Comparison of ENCODE assay signal across 1 cellular context in the genomic region with DNA sequence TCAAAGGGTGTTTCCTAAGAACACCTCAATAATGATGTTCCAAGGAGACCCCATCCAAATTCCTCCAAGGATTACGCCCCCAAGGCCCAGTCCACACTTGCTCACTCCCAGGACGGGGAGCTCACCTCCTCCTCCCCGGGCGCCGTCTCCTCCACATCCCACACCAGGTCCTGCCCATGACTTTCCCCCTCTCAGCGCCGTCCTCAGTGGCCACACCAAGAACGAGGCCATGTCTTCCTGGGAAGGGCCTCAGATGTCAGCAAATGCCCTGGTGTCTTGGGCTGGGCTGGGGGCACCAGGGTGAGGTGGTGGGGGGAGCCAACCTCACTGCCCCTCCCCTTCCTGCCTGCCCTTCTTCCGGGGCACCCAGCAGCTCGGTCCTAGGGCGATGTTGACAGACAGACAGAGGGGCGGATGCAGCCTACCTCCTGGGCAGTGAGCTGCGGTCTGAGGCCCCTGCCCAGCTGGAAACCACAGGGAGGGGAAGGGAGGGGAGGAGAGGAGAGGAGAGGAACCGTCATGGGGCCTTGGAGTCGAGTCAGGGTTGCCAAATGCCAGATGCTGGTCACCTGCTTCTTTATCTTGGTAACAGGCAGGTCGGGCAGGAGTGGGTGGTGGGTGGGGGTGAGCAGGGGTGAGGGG.
TF ChIP-seq lines count a peak whose summit lies in the region.

TSS of gene C11orf21 (minus strand) at position 288 of the 642 bp plus-strand sequence. CDS start at position 178, 110 bp downstream.
TSS of gene TSPAN32 (plus strand) at position 383 of the 642 bp plus-strand sequence. CDS start at position 520, 137 bp downstream.

TF ChIP-seq in GM23338, 12 proteins besides CTCF, POLR2A, EP300 and RAD21 (continued from another document):
- TF ChIP-seq, protein P1, sequence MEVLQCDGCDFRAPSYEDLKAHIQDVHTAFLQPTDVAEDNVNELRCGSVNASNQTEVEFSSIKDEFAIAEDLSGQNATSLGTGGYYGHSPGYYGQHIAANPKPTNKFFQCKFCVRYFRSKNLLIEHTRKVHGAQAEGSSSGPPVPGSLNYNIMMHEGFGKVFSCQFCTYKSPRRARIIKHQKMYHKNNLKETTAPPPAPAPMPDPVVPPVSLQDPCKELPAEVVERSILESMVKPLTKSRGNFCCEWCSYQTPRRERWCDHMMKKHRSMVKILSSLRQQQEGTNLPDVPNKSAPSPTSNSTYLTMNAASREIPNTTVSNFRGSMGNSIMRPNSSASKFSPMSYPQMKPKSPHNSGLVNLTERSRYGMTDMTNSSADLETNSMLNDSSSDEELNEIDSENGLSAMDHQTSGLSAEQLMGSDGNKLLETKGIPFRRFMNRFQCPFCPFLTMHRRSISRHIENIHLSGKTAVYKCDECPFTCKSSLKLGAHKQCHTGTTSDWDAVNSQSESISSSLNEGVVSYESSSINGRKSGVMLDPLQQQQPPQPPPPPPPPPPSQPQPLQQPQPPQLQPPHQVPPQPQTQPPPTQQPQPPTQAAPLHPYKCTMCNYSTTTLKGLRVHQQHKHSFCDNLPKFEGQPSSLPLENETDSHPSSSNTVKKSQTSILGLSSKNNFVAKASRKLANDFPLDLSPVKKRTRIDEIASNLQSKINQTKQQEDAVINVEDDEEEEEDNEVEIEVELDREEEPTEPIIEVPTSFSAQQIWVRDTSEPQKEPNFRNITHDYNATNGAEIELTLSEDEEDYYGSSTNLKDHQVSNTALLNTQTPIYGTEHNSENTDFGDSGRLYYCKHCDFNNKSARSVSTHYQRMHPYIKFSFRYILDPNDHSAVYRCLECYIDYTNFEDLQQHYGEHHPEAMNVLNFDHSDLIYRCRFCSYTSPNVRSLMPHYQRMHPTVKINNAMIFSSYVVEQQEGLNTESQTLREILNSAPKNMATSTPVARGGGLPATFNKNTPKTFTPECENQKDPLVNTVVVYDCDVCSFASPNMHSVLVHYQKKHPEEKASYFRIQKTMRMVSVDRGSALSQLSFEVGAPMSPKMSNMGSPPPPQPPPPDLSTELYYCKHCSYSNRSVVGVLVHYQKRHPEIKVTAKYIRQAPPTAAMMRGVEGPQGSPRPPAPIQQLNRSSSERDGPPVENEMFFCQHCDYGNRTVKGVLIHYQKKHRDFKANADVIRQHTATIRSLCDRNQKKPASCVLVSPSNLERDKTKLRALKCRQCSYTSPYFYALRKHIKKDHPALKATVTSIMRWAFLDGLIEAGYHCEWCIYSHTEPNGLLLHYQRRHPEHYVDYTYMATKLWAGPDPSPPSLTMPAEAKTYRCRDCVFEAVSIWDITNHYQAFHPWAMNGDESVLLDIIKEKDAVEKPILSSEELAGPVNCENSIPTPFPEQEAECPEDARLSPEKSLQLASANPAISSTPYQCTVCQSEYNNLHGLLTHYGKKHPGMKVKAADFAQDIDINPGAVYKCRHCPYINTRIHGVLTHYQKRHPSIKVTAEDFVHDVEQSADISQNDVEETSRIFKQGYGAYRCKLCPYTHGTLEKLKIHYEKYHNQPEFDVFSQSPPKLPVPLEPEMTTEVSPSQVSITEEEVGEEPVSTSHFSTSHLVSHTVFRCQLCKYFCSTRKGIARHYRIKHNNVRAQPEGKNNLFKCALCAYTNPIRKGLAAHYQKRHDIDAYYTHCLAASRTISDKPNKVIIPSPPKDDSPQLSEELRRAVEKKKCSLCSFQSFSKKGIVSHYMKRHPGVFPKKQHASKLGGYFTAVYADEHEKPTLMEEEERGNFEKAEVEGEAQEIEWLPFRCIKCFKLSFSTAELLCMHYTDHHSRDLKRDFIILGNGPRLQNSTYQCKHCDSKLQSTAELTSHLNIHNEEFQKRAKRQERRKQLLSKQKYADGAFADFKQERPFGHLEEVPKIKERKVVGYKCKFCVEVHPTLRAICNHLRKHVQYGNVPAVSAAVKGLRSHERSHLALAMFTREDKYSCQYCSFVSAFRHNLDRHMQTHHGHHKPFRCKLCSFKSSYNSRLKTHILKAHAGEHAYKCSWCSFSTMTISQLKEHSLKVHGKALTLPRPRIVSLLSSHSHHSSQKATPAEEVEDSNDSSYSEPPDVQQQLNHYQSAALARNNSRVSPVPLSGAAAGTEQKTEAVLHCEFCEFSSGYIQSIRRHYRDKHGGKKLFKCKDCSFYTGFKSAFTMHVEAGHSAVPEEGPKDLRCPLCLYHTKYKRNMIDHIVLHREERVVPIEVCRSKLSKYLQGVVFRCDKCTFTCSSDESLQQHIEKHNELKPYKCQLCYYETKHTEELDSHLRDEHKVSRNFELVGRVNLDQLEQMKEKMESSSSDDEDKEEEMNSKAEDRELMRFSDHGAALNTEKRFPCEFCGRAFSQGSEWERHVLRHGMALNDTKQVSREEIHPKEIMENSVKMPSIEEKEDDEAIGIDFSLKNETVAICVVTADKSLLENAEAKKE (CRISPR knock-in tag; IDR thresholded peaks at IDR 0.05) = no peak
- TF ChIP-seq NANOG (IDR thresholded peaks at IDR 0.05; ENCODE audit: borderline replicate concordance) (no peak), POLR2AphosphoS5 (IDR thresholded peaks at IDR 0.05; ENCODE audit: low read depth) (no peak), EZH2 (IDR thresholded peaks at IDR 0.05; ENCODE audit: low read depth, unreplicated experiment) (no peak)
- TF ChIP-seq, protein P2, sequence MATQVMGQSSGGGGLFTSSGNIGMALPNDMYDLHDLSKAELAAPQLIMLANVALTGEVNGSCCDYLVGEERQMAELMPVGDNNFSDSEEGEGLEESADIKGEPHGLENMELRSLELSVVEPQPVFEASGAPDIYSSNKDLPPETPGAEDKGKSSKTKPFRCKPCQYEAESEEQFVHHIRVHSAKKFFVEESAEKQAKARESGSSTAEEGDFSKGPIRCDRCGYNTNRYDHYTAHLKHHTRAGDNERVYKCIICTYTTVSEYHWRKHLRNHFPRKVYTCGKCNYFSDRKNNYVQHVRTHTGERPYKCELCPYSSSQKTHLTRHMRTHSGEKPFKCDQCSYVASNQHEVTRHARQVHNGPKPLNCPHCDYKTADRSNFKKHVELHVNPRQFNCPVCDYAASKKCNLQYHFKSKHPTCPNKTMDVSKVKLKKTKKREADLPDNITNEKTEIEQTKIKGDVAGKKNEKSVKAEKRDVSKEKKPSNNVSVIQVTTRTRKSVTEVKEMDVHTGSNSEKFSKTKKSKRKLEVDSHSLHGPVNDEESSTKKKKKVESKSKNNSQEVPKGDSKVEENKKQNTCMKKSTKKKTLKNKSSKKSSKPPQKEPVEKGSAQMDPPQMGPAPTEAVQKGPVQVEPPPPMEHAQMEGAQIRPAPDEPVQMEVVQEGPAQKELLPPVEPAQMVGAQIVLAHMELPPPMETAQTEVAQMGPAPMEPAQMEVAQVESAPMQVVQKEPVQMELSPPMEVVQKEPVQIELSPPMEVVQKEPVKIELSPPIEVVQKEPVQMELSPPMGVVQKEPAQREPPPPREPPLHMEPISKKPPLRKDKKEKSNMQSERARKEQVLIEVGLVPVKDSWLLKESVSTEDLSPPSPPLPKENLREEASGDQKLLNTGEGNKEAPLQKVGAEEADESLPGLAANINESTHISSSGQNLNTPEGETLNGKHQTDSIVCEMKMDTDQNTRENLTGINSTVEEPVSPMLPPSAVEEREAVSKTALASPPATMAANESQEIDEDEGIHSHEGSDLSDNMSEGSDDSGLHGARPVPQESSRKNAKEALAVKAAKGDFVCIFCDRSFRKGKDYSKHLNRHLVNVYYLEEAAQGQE (IDR thresholded peaks at IDR 0.05; ENCODE audit: unreplicated experiment) = no peak
TF ChIP-seq in GM23338: peak in this region for 0.
